Comparison of ENCODE assay signal across 23 cellular contexts in genomic region chr6:389143-389542, GRCh38. TPM values are rescaled to one million over a fixed set of nuclear protein-coding genes. Genes with fewer than 3 reads are reported as not detected.
DNase-seq lines count a peak whose midpoint lies in the region; ATAC-seq and TF ChIP-seq lines count a peak whose summit lies in the region.
"Had no signal": no experiment of that assay in that cellular context is flagged by ENCODE, and none has a peak within 500 bp of the region (broad histone marks: within the 10 kb centered on the region; RNA-seq: fewer than 3 reads in every experiment).

No MANE protein-coding gene starts in this region.

- H3K9me3 Mint-ChIP-seq in activated naive CD4-positive, alpha-beta T cell treated with anti-CD3 and anti-CD28 coated beads, Interleukin-2, amount 50 U/mL, for 24 hours, result peaks cover 5% of the 10 kb centered on the region
- no peaks in the 10 kb centered on the region for H3K9me3 Mint-ChIP-seq in activated T-helper 1 cell treated with anti-CD3 and anti-CD28 coated beads, Interleukin-12 subunit alpha, Interleukin-12 subunit beta, Interleukin-2, Interleukin-4 antibody, amounts not matched to agents 30 ng/mL and 10 ng/mL and 1 ng/mL, durations not matched to agents 14 hours and 24 hours and 36 hours
- no peaks in the 10 kb centered on the region for H3K9me3 Mint-ChIP-seq in stimulated activated effector memory CD8-positive, alpha-beta T cell treated with anti-CD3 and anti-CD28 coated beads, Interleukin-12 subunit alpha, Interleukin-12 subunit beta, amount 100 ng/mL, for 72 hours

- peaks cover 36% of the 10 kb centered on the region for H3K79me2 ChIP-seq in KMS-11 (ENCODE audit: insufficient read depth, low read depth)
- H3K79me2 ChIP-seq in Karpas-422 (ENCODE audit: low read length), result no peaks in the 10 kb centered on the region

- peak overlapping the region; percentile 55 for H3K9ac ChIP-seq in KMS-11
- no peak overlapping the region for H3K9ac ChIP-seq in Karpas-422 (ENCODE audit: low read length)

- H4K20me1 ChIP-seq in KMS-11 (ENCODE audit: insufficient read depth) (peaks cover 17% of the 10 kb centered on the region), Karpas-422 (ENCODE audit: insufficient read depth, low read depth, low read length) (no peaks in the 10 kb centered on the region)

- no peak for ATAC-seq in stimulated activated effector memory CD8-positive, alpha-beta T cell treated with anti-CD3 and anti-CD28 coated beads, Interleukin-12 subunit alpha, Interleukin-12 subunit beta, amount 100 ng/mL, for 72 hours

- H3K27ac Mint-ChIP-seq in activated naive CD4-positive, alpha-beta T cell treated with anti-CD3 and anti-CD28 coated beads, Interleukin-2, amount 50 U/mL, for 24 hours, result peak overlapping the region; percentile 95
- peak overlapping the region; percentile 97 for H3K27ac Mint-ChIP-seq in activated T-helper 1 cell treated with anti-CD3 and anti-CD28 coated beads, Interleukin-12 subunit alpha, Interleukin-12 subunit beta, Interleukin-2, Interleukin-4 antibody, amounts not matched to agents 30 ng/mL and 10 ng/mL and 1 ng/mL, durations not matched to agents 14 hours and 24 hours and 36 hours
- peak overlapping the region; percentile 99 for H3K27ac Mint-ChIP-seq in stimulated activated effector memory CD8-positive, alpha-beta T cell treated with anti-CD3 and anti-CD28 coated beads, Interleukin-12 subunit alpha, Interleukin-12 subunit beta, amount 100 ng/mL, for 72 hours
- H3K27ac Mint-ChIP-seq: H9 had no signal

- no peaks in the 10 kb centered on the region for H3K9me2 ChIP-seq in Karpas-422 (replicated peaks; ENCODE audit: insufficient read depth, low read length)

- H3K36me3 ChIP-seq in KMS-11 (ENCODE audit: insufficient read depth), result peaks cover 13% of the 10 kb centered on the region
- H3K36me3 ChIP-seq in SJCRH30, result no peaks in the 10 kb centered on the region
- H3K36me3 ChIP-seq in Karpas-422 (ENCODE audit: insufficient read depth, low read length), result no peaks in the 10 kb centered on the region
- H3K36me3 ChIP-seq: breast epithelium, neutrophil, tibial artery had no signal

- TF ChIP-seq CTCF in KMS-11 (conservative IDR thresholded peaks at IDR 0.05; ENCODE audit: low read depth, low read length), result no peak

- peak overlapping the region; percentile 94 for H3K4me3 Mint-ChIP-seq in activated naive CD4-positive, alpha-beta T cell treated with anti-CD3 and anti-CD28 coated beads, Interleukin-2, amount 50 U/mL, for 24 hours
- H3K4me3 Mint-ChIP-seq in activated T-helper 1 cell treated with anti-CD3 and anti-CD28 coated beads, Interleukin-12 subunit alpha, Interleukin-12 subunit beta, Interleukin-2, Interleukin-4 antibody, amounts not matched to agents 30 ng/mL and 10 ng/mL and 1 ng/mL, durations not matched to agents 14 hours and 24 hours and 36 hours, result peak overlapping the region; percentile 89
- H3K4me3 Mint-ChIP-seq in stimulated activated effector memory CD8-positive, alpha-beta T cell treated with anti-CD3 and anti-CD28 coated beads, Interleukin-12 subunit alpha, Interleukin-12 subunit beta, amount 100 ng/mL, for 72 hours, result peak overlapping the region; percentile 96
- H3K4me3 Mint-ChIP-seq: H9 had no signal

- H3K27me3 Mint-ChIP-seq in activated naive CD4-positive, alpha-beta T cell treated with anti-CD3 and anti-CD28 coated beads, Interleukin-2, amount 50 U/mL, for 24 hours, result peaks cover 2% of the 10 kb centered on the region
- H3K27me3 Mint-ChIP-seq in activated T-helper 1 cell treated with anti-CD3 and anti-CD28 coated beads, Interleukin-12 subunit alpha, Interleukin-12 subunit beta, Interleukin-2, Interleukin-4 antibody, amounts not matched to agents 30 ng/mL and 10 ng/mL and 1 ng/mL, durations not matched to agents 14 hours and 24 hours and 36 hours (ENCODE audit: insufficient read depth), result peaks cover 3% of the 10 kb centered on the region

- peaks cover 8% of the 10 kb centered on the region for H3K36me3 Mint-ChIP-seq in activated naive CD4-positive, alpha-beta T cell treated with anti-CD3 and anti-CD28 coated beads, Interleukin-2, amount 50 U/mL, for 24 hours
- H3K36me3 Mint-ChIP-seq in activated T-helper 1 cell treated with anti-CD3 and anti-CD28 coated beads, Interleukin-12 subunit alpha, Interleukin-12 subunit beta, Interleukin-2, Interleukin-4 antibody, amounts not matched to agents 30 ng/mL and 10 ng/mL and 1 ng/mL, durations not matched to agents 14 hours and 24 hours and 36 hours (ENCODE audit: low read depth), result peaks cover 13% of the 10 kb centered on the region
- peaks cover 41% of the 10 kb centered on the region for H3K36me3 Mint-ChIP-seq in stimulated activated effector memory CD8-positive, alpha-beta T cell treated with anti-CD3 and anti-CD28 coated beads, Interleukin-12 subunit alpha, Interleukin-12 subunit beta, amount 100 ng/mL, for 72 hours

- H3K9me3 ChIP-seq in SJCRH30 (replicated peaks) (no peaks in the 10 kb centered on the region), Karpas-422 (ENCODE audit: low read length) (no peaks in the 10 kb centered on the region)
- H3K9me3 ChIP-seq: breast epithelium, neutrophil, tibial artery had no signal

- intact Hi-C loops in activated T-helper 1 cell treated with anti-CD3 and anti-CD28 coated beads, Interleukin-12 subunit alpha, Interleukin-12 subunit beta, Interleukin-2, Interleukin-4 antibody, amounts not matched to agents 30 ng/mL and 10 ng/mL and 1 ng/mL, durations not matched to agents 14 hours and 24 hours and 36 hours (cut with micrococcal nuclease), result loop anchor here (1.0 to 2.0 kb wide), 4 partner anchors 59 to 322 kb away; no protein-coding TSS in a partner anchor

- H3K4me1 Mint-ChIP-seq in activated naive CD4-positive, alpha-beta T cell treated with anti-CD3 and anti-CD28 coated beads, Interleukin-2, amount 50 U/mL, for 24 hours, result peaks cover 19% of the 10 kb centered on the region
- peaks cover 25% of the 10 kb centered on the region for H3K4me1 Mint-ChIP-seq in activated T-helper 1 cell treated with anti-CD3 and anti-CD28 coated beads, Interleukin-12 subunit alpha, Interleukin-12 subunit beta, Interleukin-2, Interleukin-4 antibody, amounts not matched to agents 30 ng/mL and 10 ng/mL and 1 ng/mL, durations not matched to agents 14 hours and 24 hours and 36 hours (ENCODE audit: low read depth)
- peaks cover 45% of the 10 kb centered on the region for H3K4me1 Mint-ChIP-seq in stimulated activated effector memory CD8-positive, alpha-beta T cell treated with anti-CD3 and anti-CD28 coated beads, Interleukin-12 subunit alpha, Interleukin-12 subunit beta, amount 100 ng/mL, for 72 hours

- H3K4me3 ChIP-seq in KMS-11 (IDR thresholded peaks at IDR 0.05; ENCODE audit: insufficient read depth, low read depth, low read length), result no peak overlapping the region
- no peak overlapping the region for H3K4me3 ChIP-seq in SJCRH30
- no peak overlapping the region for H3K4me3 ChIP-seq in Karpas-422 (ENCODE audit: low read length)
- H3K4me3 ChIP-seq: breast epithelium, lung, smooth muscle cell, tibial artery had no signal

- H3K4me1 ChIP-seq in KMS-11 (ENCODE audit: low read depth, poor library complexity, severe bottlenecking) (peaks cover 31% of the 10 kb centered on the region), SJCRH30 (no peaks in the 10 kb centered on the region), Karpas-422 (ENCODE audit: low read length) (no peaks in the 10 kb centered on the region)

- H2AFZ ChIP-seq in KMS-11 (ENCODE audit: low read depth) (peak overlapping the region; percentile 33), Karpas-422 (ENCODE audit: low read length) (no peak overlapping the region)

- H3K27ac ChIP-seq in KMS-11, result peak overlapping the region; percentile 78
- no peak overlapping the region for H3K27ac ChIP-seq in SJCRH30
- H3K27ac ChIP-seq in Karpas-422 (ENCODE audit: low read length), result no peak overlapping the region
- H3K27ac ChIP-seq: breast epithelium, neutrophil, tibial artery had no signal

- H3K4me2 ChIP-seq in KMS-11, result peak overlapping the region; percentile 79
- H3K4me2 ChIP-seq in Karpas-422 (ENCODE audit: low read depth, low read length, poor library complexity, severe bottlenecking), result no peak overlapping the region
- H3K4me2 ChIP-seq: smooth muscle cell had no signal

- H3K27me3 ChIP-seq in KMS-11 (ENCODE audit: insufficient read depth, low read depth) (no peaks in the 10 kb centered on the region), SJCRH30 (no peaks in the 10 kb centered on the region), Karpas-422 (ENCODE audit: low read length) (no peaks in the 10 kb centered on the region)

- DNase-seq in activated naive CD4-positive, alpha-beta T cell (lab: John Stamatoyannopoulos, UW), result no peak
- no peak for DNase-seq in activated T-helper 1 cell treated with anti-CD3 and anti-CD28 coated beads, Interleukin-12 subunit alpha, Interleukin-12 subunit beta, Interleukin-2, Interleukin-4 antibody, amounts not matched to agents 30 ng/mL and 10 ng/mL and 1 ng/mL, durations not matched to agents 14 hours and 24 hours and 36 hours (ENCODE audit: low spot score)
- DNase-seq in stimulated activated effector memory CD8-positive, alpha-beta T cell treated with anti-CD3 and anti-CD28 coated beads, Interleukin-12 subunit alpha, Interleukin-12 subunit beta, amount 100 ng/mL, for 72 hours (ENCODE audit: low spot score in 2 of 2), result no peak
- DNase-seq in SJCRH30, result no peak
- no peak for DNase-seq in DMS 273 (lab: John Stamatoyannopoulos, UW; ENCODE audit: unreplicated experiment)
- DNase-seq in Karpas-422, result no peak
- DNase-seq: amniotic stem cell; DMS153; H9; IMR-90; kidney; NCI-H1436; NCI-H524; stimulated activated naive CD4-positive, alpha-beta T cell treated with Interleukin-2 at 50 U/mL for 16 hours; tibial artery had no signal

RNA-seq across cellular contexts. Expression of gene IRF4, which starts 2.4 kb away (rescaled TPM):
- 911 and 929 TPM in 2 replicates for total RNA-seq in activated T-helper 1 cell treated with anti-CD3 and anti-CD28 coated beads, Interleukin-12 subunit alpha, Interleukin-12 subunit beta, Interleukin-2, Interleukin-4 antibody, amounts not matched to agents 30 ng/mL and 10 ng/mL and 1 ng/mL, durations not matched to agents 14 hours and 24 hours and 36 hours
- 0.03 TPM in 1 of 2 replicates, not detected in the other for total RNA-seq in SJCRH30 (2014; rRNA removed; shearing (Covaris generic))
- not detected in 2 replicates for total RNA-seq in Karpas-422 (2014; rRNA removed; shearing (Covaris generic); ENCODE audit: low replicate concordance)
- total RNA-seq: G401, glomerular endothelial cell, IMR-90 had no signal

Comparison
In these comparisons a context has a peak if more than half of its experiments do, and no peak if none do; other contexts are left out.
1. RNA of gene IRF4, which starts 2.4 kb away (total RNA-seq): 911 to 929 TPM in activated T-helper 1 cell treated with anti-CD3 and anti-CD28 coated beads, Interleukin-12 subunit alpha, Interleukin-12 subunit beta, Interleukin-2, Interleukin-4 antibody, amounts not matched to agents 30 ng/mL and 10 ng/mL and 1 ng/mL, durations not matched to agents 14 hours and 24 hours and 36 hours; 0.03 TPM in SJCRH30 and not detected in Karpas-422; every median in the first group is over 100 times any median in the second.
2. Peak in every context shown above with its lines, with median percentiles within 50 percentile points of each other: H3K27ac Mint-ChIP-seq and H3K4me3 Mint-ChIP-seq.